ENCODE assay signal across 9 cellular contexts in the genomic region with DNA sequence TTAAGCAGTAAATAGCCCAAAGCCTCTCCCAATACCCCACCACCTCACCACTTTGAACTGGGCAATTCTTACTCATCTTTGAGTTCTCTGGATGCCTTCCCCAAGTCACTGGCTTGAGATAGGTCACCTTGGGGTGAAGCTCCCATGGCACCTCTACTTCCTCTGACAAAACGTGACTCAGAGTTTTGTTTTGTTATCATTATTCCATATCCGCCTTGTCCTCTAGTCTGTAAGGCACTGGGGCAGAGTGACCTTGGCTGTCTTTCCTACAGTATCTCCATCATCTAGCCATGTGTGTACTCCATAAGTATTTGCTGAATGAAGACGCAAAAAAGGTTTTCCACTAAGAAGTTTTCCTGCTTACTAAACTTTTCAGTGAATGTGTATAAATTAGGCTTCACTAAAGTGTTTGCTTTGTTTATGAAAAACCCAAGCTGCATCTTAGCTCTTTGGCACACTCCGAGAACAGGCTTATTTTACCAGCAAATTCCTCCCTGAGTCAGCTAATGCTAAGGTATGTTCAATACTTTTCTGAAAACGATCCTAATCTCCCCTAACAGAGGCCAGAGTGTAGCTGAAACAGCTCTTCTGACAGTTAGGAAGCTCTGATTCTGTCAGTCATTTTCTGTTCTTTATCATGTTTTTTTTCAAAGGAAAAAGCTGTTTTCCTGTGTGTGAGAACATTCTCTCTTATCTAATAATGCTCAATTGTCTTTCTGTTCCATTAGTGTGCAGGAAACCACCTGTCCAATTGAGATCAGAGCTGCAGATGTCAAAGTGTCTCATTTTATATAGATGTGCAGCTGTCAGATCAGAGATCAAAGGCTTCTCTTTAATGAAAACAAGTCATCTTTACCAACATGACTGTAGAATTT. TPM values are rescaled to one million over a fixed set of nuclear protein-coding genes. Genes with fewer than 3 reads are reported as not detected.
DNase-seq lines count a peak whose midpoint lies in the region; ATAC-seq and TF ChIP-seq lines count a peak whose summit lies in the region.
"Had no signal": no experiment of that assay in that cellular context is flagged by ENCODE, and none has a peak within 500 bp of the region (broad histone marks: within the 10 kb centered on the region; RNA-seq: fewer than 3 reads in every experiment).

No MANE protein-coding gene starts in this region.

- H3K9me3 Mint-ChIP-seq in activated naive CD4-positive, alpha-beta T cell treated with anti-CD3 and anti-CD28 coated beads, Interleukin-2, amount 10 ng/mL, durations not matched to agents 7 days and 5 days: peaks cover 6% of the 10 kb centered on the region
- H3K9me3 Mint-ChIP-seq in glutamatergic neuron (ENCODE audit: unreplicated experiment): peaks cover 3% of the 10 kb centered on the region

- DNase-seq in AG10803 (ENCODE audit: low read depth): peak; percentile 56
- DNase-seq in HS-27A (ENCODE audit: low read depth): peak; percentile 23
- no peak for DNase-seq in activated naive CD4-positive, alpha-beta T cell treated with anti-CD3 and anti-CD28 coated beads, Interleukin-2, amount 10 ng/mL, durations not matched to agents 7 days and 5 days
- peak; percentile 78 for DNase-seq in iris pigment epithelial cell (ENCODE audit: low read depth)
- no peak for DNase-seq in NCI-H1417 (lab: John Stamatoyannopoulos, UW)
- DNase-seq in amniotic stem cell (lab: John Stamatoyannopoulos, UW): no peak
- DNase-seq in glutamatergic neuron: no peak
- DNase-seq: NCI-H526 treated with DMSO at 0.1 percent for 48 hours had no signal

- CTCF ChIA-PET in activated naive CD4-positive, alpha-beta T cell treated with anti-CD3 and anti-CD28 coated beads, Interleukin-2, amount 10 ng/mL, durations not matched to agents 7 days and 5 days (lab: Charles Lee): interaction anchor here (0.9 kb wide), 1 partner anchor 221 kb away, joined by 3 read pairs; no protein-coding TSS in a partner anchor

- no peak overlapping the region for H3K4me3 Mint-ChIP-seq in activated naive CD4-positive, alpha-beta T cell treated with anti-CD3 and anti-CD28 coated beads, Interleukin-2, amount 10 ng/mL, durations not matched to agents 7 days and 5 days
- H3K4me3 Mint-ChIP-seq in glutamatergic neuron (ENCODE audit: unreplicated experiment): no peak overlapping the region

- peaks cover 28% of the 10 kb centered on the region for H3K4me1 Mint-ChIP-seq in activated naive CD4-positive, alpha-beta T cell treated with anti-CD3 and anti-CD28 coated beads, Interleukin-2, amount 10 ng/mL, durations not matched to agents 7 days and 5 days
- H3K4me1 Mint-ChIP-seq in glutamatergic neuron (ENCODE audit: low read depth, unreplicated experiment): peaks cover 5% of the 10 kb centered on the region

- no peaks in the 10 kb centered on the region for H3K36me3 Mint-ChIP-seq in activated naive CD4-positive, alpha-beta T cell treated with anti-CD3 and anti-CD28 coated beads, Interleukin-2, amount 10 ng/mL, durations not matched to agents 7 days and 5 days
- H3K36me3 Mint-ChIP-seq in glutamatergic neuron (ENCODE audit: unreplicated experiment): peaks cover 6% of the 10 kb centered on the region

- peak overlapping the region; percentile 43 for H3K27ac Mint-ChIP-seq in activated naive CD4-positive, alpha-beta T cell treated with anti-CD3 and anti-CD28 coated beads, Interleukin-2, amount 10 ng/mL, durations not matched to agents 7 days and 5 days
- no peak overlapping the region for H3K27ac Mint-ChIP-seq in glutamatergic neuron (ENCODE audit: unreplicated experiment)

- H3K4me3 ChIP-seq in AG10803 (ENCODE audit: low read length): no peak overlapping the region

- ATAC-seq in HG02763 (IDR thresholded peaks at IDR 0.05; ENCODE audit: unreplicated experiment): no peak

- TF ChIP-seq CTCF in AG10803 (conservative IDR thresholded peaks at IDR 0.05; ENCODE audit: low read length) (no peak), glutamatergic neuron (IDR thresholded peaks at IDR 0.05; ENCODE audit: partially characterized antibody, unreplicated experiment) (no peak)

- no peaks in the 10 kb centered on the region for H3K27me3 Mint-ChIP-seq in activated naive CD4-positive, alpha-beta T cell treated with anti-CD3 and anti-CD28 coated beads, Interleukin-2, amount 10 ng/mL, durations not matched to agents 7 days and 5 days
- peaks cover 4% of the 10 kb centered on the region for H3K27me3 Mint-ChIP-seq in glutamatergic neuron (ENCODE audit: unreplicated experiment)

RNA-seq across cellular contexts. Expression of gene TSPAN5, which starts 30.2 kb away (rescaled TPM):
- total RNA-seq in glutamatergic neuron (ENCODE audit: unreplicated experiment): 40.5 TPM

Comparison
In these comparisons a context has a peak if more than half of its experiments do, and no peak if none do; other contexts are left out.
1. DNase-seq: peak in AG10803 (single experiment), HS-27A (single experiment) and iris pigment epithelial cell (single experiment); none in activated naive CD4-positive, alpha-beta T cell treated with anti-CD3 and anti-CD28 coated beads, Interleukin-2, amount 10 ng/mL, durations not matched to agents 7 days and 5 days (single experiment), NCI-H1417 (0 of 3), amniotic stem cell (single experiment) and glutamatergic neuron (single experiment).